ENCODE assay signal across 8 cellular contexts in the genomic region with DNA sequence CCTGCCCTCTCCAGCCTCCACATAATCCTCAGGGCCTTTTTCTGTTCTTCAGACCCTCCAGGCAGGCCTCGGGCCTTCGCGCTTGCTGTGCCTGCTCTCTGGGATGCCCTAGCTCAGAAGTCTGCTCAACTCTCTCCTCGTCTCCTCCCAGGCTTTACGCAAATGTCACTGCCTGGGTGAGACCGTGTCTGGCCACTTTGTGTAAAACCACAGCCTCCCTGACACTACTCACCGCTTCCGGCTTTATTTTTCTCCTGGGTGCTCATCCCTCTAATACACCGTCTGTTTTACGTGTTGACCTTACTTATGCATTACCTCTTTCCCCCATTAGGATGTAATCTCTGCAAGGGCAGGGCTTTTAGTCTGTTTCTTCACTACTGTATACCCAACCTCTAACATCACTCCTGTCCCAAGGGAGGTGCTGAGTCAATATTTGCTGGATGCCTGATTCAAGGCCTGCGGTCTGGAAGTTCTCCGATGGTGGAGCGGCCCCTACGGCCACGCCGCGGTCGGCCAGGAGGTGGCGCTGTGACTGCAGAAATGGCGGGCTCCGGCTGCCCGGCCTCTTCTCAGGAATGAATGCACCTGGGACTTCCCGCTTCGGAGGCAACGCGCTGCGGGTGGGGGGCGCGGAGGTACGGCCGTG. TPM values are rescaled to one million over a fixed set of nuclear protein-coding genes. Genes with fewer than 3 reads are reported as not detected.
DNase-seq lines count a peak whose midpoint lies in the region; ATAC-seq and TF ChIP-seq lines count a peak whose summit lies in the region.

No MANE protein-coding gene starts in this region.

- H4K20me1 ChIP-seq in GM23338 (replicated peaks; ENCODE audit: insufficient read depth) (no peaks in the 10 kb centered on the region), hepatocyte (ENCODE audit: insufficient read depth, poor library complexity, severe bottlenecking) (no peaks in the 10 kb centered on the region)

- POLR2A ChIA-PET in CD4-positive, alpha-beta T cell (lab: Charles Lee): no interaction called here

- H2AFZ ChIP-seq in GM23338 (peak overlapping the region; percentile 96), hepatocyte (no peak overlapping the region)

- TF ChIP-seq POLR2A in gastrocnemius medialis (IDR thresholded peaks at IDR 0.05): no peak

- peak; percentile 65 for ATAC-seq in CD4-positive, alpha-beta T cell (ENCODE audit: poor library complexity)
- peak; percentile 79 for ATAC-seq in GM23338
- peak; percentile 76 to 87 for ATAC-seq in gastrocnemius medialis
- ATAC-seq in HG02610 (IDR thresholded peaks at IDR 0.05; ENCODE audit: unreplicated experiment): no peak

- H3K4me1 ChIP-seq in GM23338 (ENCODE audit: insufficient read depth) (no peaks in the 10 kb centered on the region; the same call in 1 of the 2 replicates), hepatocyte (ENCODE audit: insufficient read depth) (peaks cover 6% of the 10 kb centered on the region), gastrocnemius medialis (peaks cover 0 to 4% of the 10 kb centered on the region in 2 donors)

- in situ Hi-C loops in astrocyte of the cerebellum (cut with HindIII; ENCODE audit: low sequenced_read_pairs): no loop called here
- in situ Hi-C loops in gastrocnemius medialis (cut with MboI; ENCODE audit: low sequenced_read_pairs in 4 of 4): loop anchor here (5.0 to 25.0 kb wide), 5 partner anchors 51 to 631 kb away; a partner anchor contains a TSS

- no peak overlapping the region for H3K4me3 Mint-ChIP-seq in CD4-positive, alpha-beta T cell
- peak overlapping the region; percentile 47; the same call in 2 of the 3 replicates for H3K4me3 Mint-ChIP-seq in GM23338

- H3K36me3 Mint-ChIP-seq in CD4-positive, alpha-beta T cell (ENCODE audit: low read depth): no peaks in the 10 kb centered on the region
- no peaks in the 10 kb centered on the region; the same call in 2 of the 3 replicates for H3K36me3 Mint-ChIP-seq in GM23338 (ENCODE audit: low read depth)

- H3K27me3 Mint-ChIP-seq in CD4-positive, alpha-beta T cell: peaks cover 43% of the 10 kb centered on the region
- H3K27me3 Mint-ChIP-seq in GM23338 (ENCODE audit: insufficient read depth, low read depth, poor library complexity): peaks cover 28% of the 10 kb centered on the region

- H3K4me3 ChIP-seq in GM23338: peak overlapping the region; percentile 53
- H3K4me3 ChIP-seq in astrocyte of the cerebellum (ENCODE audit: low read depth, low read length): no peak overlapping the region
- no peak overlapping the region for H3K4me3 ChIP-seq in hepatocyte
- H3K4me3 ChIP-seq in gastrocnemius medialis: no peak overlapping the region

- H3K9me3 Mint-ChIP-seq in CD4-positive, alpha-beta T cell: no peaks in the 10 kb centered on the region
- H3K9me3 Mint-ChIP-seq in GM23338: no peaks in the 10 kb centered on the region

- no peak overlapping the region for H3K27ac ChIP-seq in CD4-positive, alpha-beta T cell (ENCODE audit: low read depth, low read length)
- H3K27ac ChIP-seq in GM23338 (ENCODE audit: low read depth) (no peak overlapping the region), hepatocyte (no peak overlapping the region), gastrocnemius medialis (no peak overlapping the region)

- TF ChIP-seq CTCF in CD4-positive, alpha-beta T cell (IDR thresholded peaks at IDR 0.05): peak; percentile 71
- TF ChIP-seq CTCF in GM23338 (conservative IDR thresholded peaks at IDR 0.05; ENCODE audit: low read depth in 2 of 2) (peak; percentile 94 to 96), astrocyte of the cerebellum (IDR thresholded peaks at IDR 0.05; ENCODE audit: low read depth, low read length, missing control alignments) (peak; percentile 97), hepatocyte (IDR thresholded peaks at IDR 0.05; ENCODE audit: poor library complexity) (peak; percentile 98), gastrocnemius medialis (IDR thresholded peaks at IDR 0.05 in 4 of 5, conservative IDR thresholded peaks at IDR 0.05 in 1 of 5) (peak; percentile 72 to 91 (median 91))

- no peaks in the 10 kb centered on the region for H3F3A ChIP-seq in GM23338 (replicated peaks; ENCODE audit: low read depth)

- H3K4me1 Mint-ChIP-seq in CD4-positive, alpha-beta T cell (ENCODE audit: low read depth): no peaks in the 10 kb centered on the region
- H3K4me1 Mint-ChIP-seq in GM23338: peaks cover 31% of the 10 kb centered on the region

- H3K79me2 ChIP-seq in GM23338 (replicated peaks; ENCODE audit: insufficient read depth): no peaks in the 10 kb centered on the region
- no peaks in the 10 kb centered on the region for H3K79me2 ChIP-seq in hepatocyte

- H3K9me3 ChIP-seq in CD4-positive, alpha-beta T cell (ENCODE audit: control insufficient read depth, low read length): no peaks in the 10 kb centered on the region
- H3K9me3 ChIP-seq in hepatocyte (ENCODE audit: low read depth): no peaks in the 10 kb centered on the region
- H3K9me3 ChIP-seq in gastrocnemius medialis: no peaks in the 10 kb centered on the region

- DNase-seq in CD4-positive, alpha-beta T cell: peak; percentile 37 to 73 (median 56)
- DNase-seq in GM23338 (ENCODE audit: low spot score) (peak; percentile 86), NCI-H146 treated with DMSO at 0.1 percent for 48 hours (lab: John Stamatoyannopoulos, UW; ENCODE audit: unreplicated experiment) (peak; percentile 39), T1000 (lab: John Stamatoyannopoulos, UW) (peak; percentile 87), astrocyte of the cerebellum (ENCODE audit: low read depth) (peak; percentile 94), hepatocyte (ENCODE audit: low spot score) (peak; percentile 91), gastrocnemius medialis (peak; percentile 46 to 68)

- H3K9me2 ChIP-seq in GM23338 (ENCODE audit: insufficient read depth): no peaks in the 10 kb centered on the region
- no peaks in the 10 kb centered on the region for H3K9me2 ChIP-seq in hepatocyte (replicated peaks; ENCODE audit: insufficient read depth)

- CTCF ChIA-PET in CD4-positive, alpha-beta T cell (lab: Charles Lee): no interaction called here

- intact Hi-C loops in CD4-positive, alpha-beta T cell (cut with DNase I, micrococcal nuclease): loop anchor here (1.0 to 5.0 kb wide), 3 partner anchors 246 to 627 kb away; a partner anchor contains a TSS
- intact Hi-C loops in gastrocnemius medialis (cut with DNase I; ENCODE audit: low total_unique reads): loop anchor here (1.0 to 2.0 kb wide), 2 partner anchors 52 to 627 kb away; no protein-coding TSS in a partner anchor

- no peak overlapping the region for H3K27ac Mint-ChIP-seq in CD4-positive, alpha-beta T cell
- peak overlapping the region; percentile 5; the same call in 1 of the 2 replicates for H3K27ac Mint-ChIP-seq in GM23338

- H3K4me2 ChIP-seq in GM23338 (peak overlapping the region; percentile 80), hepatocyte (peak overlapping the region; percentile 53)

- H3K27me3 ChIP-seq in CD4-positive, alpha-beta T cell (ENCODE audit: control insufficient read depth, insufficient read depth, low read length): peaks cover 3% of the 10 kb centered on the region
- H3K27me3 ChIP-seq in GM23338 (ENCODE audit: insufficient read depth) (no peaks in the 10 kb centered on the region), hepatocyte (no peaks in the 10 kb centered on the region), gastrocnemius medialis (no peaks in the 10 kb centered on the region)

- no peaks in the 10 kb centered on the region for H3K36me3 ChIP-seq in GM23338 (ENCODE audit: insufficient read depth)
- no peaks in the 10 kb centered on the region for H3K36me3 ChIP-seq in hepatocyte (replicated peaks; ENCODE audit: insufficient read depth, low read depth)
- H3K36me3 ChIP-seq in gastrocnemius medialis: no peaks in the 10 kb centered on the region

- WGBS in hepatocyte (ENCODE audit: low lambda C conversion rate, missing lambda C conversion rate): 24% methylated on average over 31 of the region's 31 CpGs

TF ChIP-seq in GM23338, 12 proteins besides CTCF, POLR2A, EP300 and RAD21 (continues in another document):
- no peak for TF ChIP-seq NANOG (IDR thresholded peaks at IDR 0.05; ENCODE audit: borderline replicate concordance)
- TF ChIP-seq, protein P1, sequence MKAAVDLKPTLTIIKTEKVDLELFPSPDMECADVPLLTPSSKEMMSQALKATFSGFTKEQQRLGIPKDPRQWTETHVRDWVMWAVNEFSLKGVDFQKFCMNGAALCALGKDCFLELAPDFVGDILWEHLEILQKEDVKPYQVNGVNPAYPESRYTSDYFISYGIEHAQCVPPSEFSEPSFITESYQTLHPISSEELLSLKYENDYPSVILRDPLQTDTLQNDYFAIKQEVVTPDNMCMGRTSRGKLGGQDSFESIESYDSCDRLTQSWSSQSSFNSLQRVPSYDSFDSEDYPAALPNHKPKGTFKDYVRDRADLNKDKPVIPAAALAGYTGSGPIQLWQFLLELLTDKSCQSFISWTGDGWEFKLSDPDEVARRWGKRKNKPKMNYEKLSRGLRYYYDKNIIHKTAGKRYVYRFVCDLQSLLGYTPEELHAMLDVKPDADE (IDR thresholded peaks at IDR 0.05): no peak
- TF ChIP-seq, protein P2, sequence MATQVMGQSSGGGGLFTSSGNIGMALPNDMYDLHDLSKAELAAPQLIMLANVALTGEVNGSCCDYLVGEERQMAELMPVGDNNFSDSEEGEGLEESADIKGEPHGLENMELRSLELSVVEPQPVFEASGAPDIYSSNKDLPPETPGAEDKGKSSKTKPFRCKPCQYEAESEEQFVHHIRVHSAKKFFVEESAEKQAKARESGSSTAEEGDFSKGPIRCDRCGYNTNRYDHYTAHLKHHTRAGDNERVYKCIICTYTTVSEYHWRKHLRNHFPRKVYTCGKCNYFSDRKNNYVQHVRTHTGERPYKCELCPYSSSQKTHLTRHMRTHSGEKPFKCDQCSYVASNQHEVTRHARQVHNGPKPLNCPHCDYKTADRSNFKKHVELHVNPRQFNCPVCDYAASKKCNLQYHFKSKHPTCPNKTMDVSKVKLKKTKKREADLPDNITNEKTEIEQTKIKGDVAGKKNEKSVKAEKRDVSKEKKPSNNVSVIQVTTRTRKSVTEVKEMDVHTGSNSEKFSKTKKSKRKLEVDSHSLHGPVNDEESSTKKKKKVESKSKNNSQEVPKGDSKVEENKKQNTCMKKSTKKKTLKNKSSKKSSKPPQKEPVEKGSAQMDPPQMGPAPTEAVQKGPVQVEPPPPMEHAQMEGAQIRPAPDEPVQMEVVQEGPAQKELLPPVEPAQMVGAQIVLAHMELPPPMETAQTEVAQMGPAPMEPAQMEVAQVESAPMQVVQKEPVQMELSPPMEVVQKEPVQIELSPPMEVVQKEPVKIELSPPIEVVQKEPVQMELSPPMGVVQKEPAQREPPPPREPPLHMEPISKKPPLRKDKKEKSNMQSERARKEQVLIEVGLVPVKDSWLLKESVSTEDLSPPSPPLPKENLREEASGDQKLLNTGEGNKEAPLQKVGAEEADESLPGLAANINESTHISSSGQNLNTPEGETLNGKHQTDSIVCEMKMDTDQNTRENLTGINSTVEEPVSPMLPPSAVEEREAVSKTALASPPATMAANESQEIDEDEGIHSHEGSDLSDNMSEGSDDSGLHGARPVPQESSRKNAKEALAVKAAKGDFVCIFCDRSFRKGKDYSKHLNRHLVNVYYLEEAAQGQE (IDR thresholded peaks at IDR 0.05; ENCODE audit: unreplicated experiment): no peak
- no peak for TF ChIP-seq POLR2AphosphoS5 (IDR thresholded peaks at IDR 0.05; ENCODE audit: low read depth)

RNA-seq across cellular contexts. Expression of a gene that starts 58.2 kb away (rescaled TPM):
- total RNA-seq in CD4-positive, alpha-beta T cell: not detected
- 515 and 597 TPM in 2 replicates for total RNA-seq in GM23338 (2014; rRNA removed; shearing (Covaris generic))
- polyA plus RNA-seq in GM23338 (2016; fragmentation: Nextera tagmentation; extraction: Ambion mirVana) (461 and 490 TPM in 2 replicates), hepatocyte (117 and 156 TPM in 2 replicates)
- total RNA-seq in hepatocyte (43.3 and 52.1 TPM in 2 replicates), gastrocnemius medialis (under 1 TPM in 3 of 4 donors, not detected in 1; 0.22 to 0.70 (median 0.36) TPM)

Comparison
In these comparisons a context has a peak if more than half of its experiments do, and no peak if none do; other contexts are left out.
1. DNase-seq: peak in every context shown above with its lines; median percentile 94 in astrocyte of the cerebellum; 91 in hepatocyte; 87 in T1000; 86 in GM23338; 57 in gastrocnemius medialis; 56 in CD4-positive, alpha-beta T cell; 39 in NCI-H146 treated with DMSO at 0.1 percent for 48 hours.
2. RNA of a gene that starts 58.2 kb away (total RNA-seq): 515 to 597 TPM in GM23338 and 43.3 to 52.1 TPM in hepatocyte; 0.22 to 0.70 TPM in gastrocnemius medialis and not detected in CD4-positive, alpha-beta T cell; every median in the first group is over 10 times any median in the second.
3. Peak in every context shown above with its lines, with median percentiles within 50 percentile points of each other: CTCF ChIP-seq.